In genomic region chr4:183905081-183905592, GRCh38 we compare ENCODE assay signal across 1 cellular context.
TF ChIP-seq lines count a peak whose summit lies in the region.

TSS of gene STOX2 (plus strand) at chr4:183905307. CDS start at chr4:183906791, 1,484 bp downstream.

TF ChIP-seq in liver, 16 proteins besides CTCF, POLR2A, EP300 and RAD21 (continued from another document):
- TF ChIP-seq GABPA (IDR thresholded peaks at IDR 0.05 in 1 of 2, conservative IDR thresholded peaks at IDR 0.05 in 1 of 2) = no peak
- no peak for TF ChIP-seq ATF3 (IDR thresholded peaks at IDR 0.05)
TF ChIP-seq in liver: peak in this region for 6.
